Comparison of ENCODE assay signal across 8 cellular contexts in genomic region chr11:65576867-65577755, GRCh38. TPM values are rescaled to one million over a fixed set of nuclear protein-coding genes. Genes with fewer than 3 reads are reported as not detected.
DNase-seq lines count a peak whose midpoint lies in the region; FAIRE-seq and TF ChIP-seq lines count a peak whose summit lies in the region.

No MANE protein-coding gene starts in this region.

- peaks cover 2% of the 10 kb centered on the region for H3K4me1 ChIP-seq in endodermal cell (ENCODE audit: control insufficient read depth, insufficient read depth, low read length)
- H3K4me1 ChIP-seq in BE2C = no peaks in the 10 kb centered on the region

- no peak for FAIRE-seq in H54 (lab: Jason Lieb, UNC)

- peak; percentile 62 for TF ChIP-seq POLR2A in H54 (IDR thresholded peaks at IDR 0.05; ENCODE audit: low read depth, low read length)

- H3K4me3 Mint-ChIP-seq in endodermal cell = peak overlapping the region; percentile 97

- H3K9ac ChIP-seq in endodermal cell (ENCODE audit: extremely low read depth, low read length, poor library complexity, severe bottlenecking) = no peak overlapping the region

- H3K27me3 Mint-ChIP-seq in endodermal cell (ENCODE audit: insufficient read depth) = peaks cover 68% of the 10 kb centered on the region

- H3K36me3 ChIP-seq in endodermal cell (ENCODE audit: control insufficient read depth, insufficient read depth, low read length) (no peaks in the 10 kb centered on the region), BE2C (peaks cover 4% of the 10 kb centered on the region; the same call in 1 of the 2 replicates)

- no peaks in the 10 kb centered on the region for H3K9me3 Mint-ChIP-seq in endodermal cell

- peaks cover 4% of the 10 kb centered on the region for H3K36me3 Mint-ChIP-seq in endodermal cell (ENCODE audit: low read depth)

- 85 to 97% methylated on average over 5 to 18 of the region's 18 CpGs for WGBS in endodermal cell (ENCODE audit: insufficient coverage in 1 of 2, insufficient read length in 1 of 2), 2 experiments

- H3K4me1 Mint-ChIP-seq in endodermal cell = peaks cover 20% of the 10 kb centered on the region

- in situ Hi-C loops in ACHN (cut with HindIII; ENCODE audit: low pct_ligation_motif_present, low pct_unique_long_range_greater_than_20kb, low sequenced_read_pairs) = no loop called here

- H3K4me3 ChIP-seq in endodermal cell (ENCODE audit: low read length) (no peak overlapping the region), BE2C (ENCODE audit: low read depth, low read length) (no peak overlapping the region)

- DNase-seq in ACHN = peak; percentile 81
- peak; percentile 100 for DNase-seq in H54 (ENCODE audit: insufficient read length, low spot score)
- peak; percentile 87 for DNase-seq in SW480 (ENCODE audit: low spot score)
- DNase-seq in endodermal cell = no peak
- peak; percentile 98 for DNase-seq in myocyte (ENCODE audit: low read depth)
- no peak for DNase-seq in DMS114 treated with DMSO at 0.1 percent for 48 hours (lab: John Stamatoyannopoulos, UW; ENCODE audit: unreplicated experiment)
- no peak for DNase-seq in HuH-7.5 (ENCODE audit: low spot score)
- DNase-seq in BE2C = no peak

- peaks cover 31% of the 10 kb centered on the region for H3K27me3 ChIP-seq in endodermal cell (ENCODE audit: control insufficient read depth, insufficient read depth, low read length, poor library complexity, severe bottlenecking)
- no peaks in the 10 kb centered on the region for H3K27me3 ChIP-seq in BE2C

- no peak overlapping the region for H3K27ac ChIP-seq in endodermal cell (ENCODE audit: low read depth, low read length)

- H3K9me3 ChIP-seq in endodermal cell (ENCODE audit: control insufficient read depth, low read length) (no peaks in the 10 kb centered on the region), BE2C (no peaks in the 10 kb centered on the region)

- H3K27ac Mint-ChIP-seq in endodermal cell = no peak overlapping the region

- no peak for TF ChIP-seq CTCF in endodermal cell (conservative IDR thresholded peaks at IDR 0.05)
- no peak for TF ChIP-seq CTCF in BE2C (IDR thresholded peaks at IDR 0.05; ENCODE audit: low read depth, low read length)

RNA-seq across cellular contexts. Expression of gene EHBP1L1, which starts 1.3 kb away (rescaled TPM):
- total RNA-seq in endodermal cell = 1 to 10 TPM; 6.2 to 9.8 TPM
- polyA plus RNA-seq in endodermal cell (2013, experiment 1 of 2) = 7.1 TPM
- polyA plus RNA-seq in endodermal cell (2013, experiment 2 of 2) = 5.5 TPM
- 591 and 791 TPM in 2 replicates for total RNA-seq in myocyte
- 145 TPM for polyA plus RNA-seq in myocyte (2012)
- polyA plus RNA-seq in BE2C (2012; ENCODE audit: insufficient read depth, insufficient read length, low read depth) = 3.9 TPM

RNA-seq across cellular contexts. Expression of gene FAM89B, which starts 4.8 kb away (rescaled TPM):
- total RNA-seq in endodermal cell (10 to 100 TPM; 23.3 to 24.9 TPM), myocyte (91.7 and 116 TPM in 2 replicates)
- polyA plus RNA-seq in endodermal cell (2013, experiment 1 of 2) = 52.4 TPM
- 52.7 TPM for polyA plus RNA-seq in endodermal cell (2013, experiment 2 of 2)
- 62.1 TPM for polyA plus RNA-seq in myocyte (2012)
- 68.0 TPM for polyA plus RNA-seq in BE2C (2012; ENCODE audit: insufficient read depth, insufficient read length, low read depth)

RNA-seq across cellular contexts. Expression of gene ZNRD2, which starts 6.8 kb away (rescaled TPM):
- 10 to 100 TPM; 32.8 to 36.5 TPM for total RNA-seq in endodermal cell
- polyA plus RNA-seq in endodermal cell (2013, experiment 1 of 2) = 44.3 TPM
- polyA plus RNA-seq in endodermal cell (2013, experiment 2 of 2) = 45.3 TPM
- 41.4 and 42.4 TPM in 2 replicates for total RNA-seq in myocyte
- 73.1 TPM for polyA plus RNA-seq in myocyte (2012)
- polyA plus RNA-seq in BE2C (2012; ENCODE audit: insufficient read depth, insufficient read length, low read depth) = 321 TPM

RNA-seq across cellular contexts. Expression of gene KCNK7, which starts 18.5 kb away (rescaled TPM):
- total RNA-seq in endodermal cell (1 to 10 TPM in 1 of 2 donors, not detected in 1; 1.2 TPM), myocyte (not detected in 2 replicates)
- polyA plus RNA-seq in endodermal cell (2013, experiment 1 of 2) = not detected
- not detected for polyA plus RNA-seq in endodermal cell (2013, experiment 2 of 2)
- 1.1 TPM for polyA plus RNA-seq in myocyte (2012)
- 2.2 TPM for polyA plus RNA-seq in BE2C (2012; ENCODE audit: insufficient read depth, insufficient read length, low read depth)

RNA-seq across cellular contexts. Expression of gene LTBP3, which starts 19.0 kb away (rescaled TPM):
- total RNA-seq in endodermal cell = 10 to 100 TPM; 19.7 to 24.2 TPM
- polyA plus RNA-seq in endodermal cell (2013, experiment 1 of 2) = 23.3 TPM
- polyA plus RNA-seq in endodermal cell (2013, experiment 2 of 2) = 23.8 TPM
- total RNA-seq in myocyte = 26.4 and 27.5 TPM in 2 replicates
- 15.2 TPM for polyA plus RNA-seq in myocyte (2012)
- polyA plus RNA-seq in BE2C (2012; ENCODE audit: insufficient read depth, insufficient read length, low read depth) = 99.8 TPM

Comparison
In these comparisons a context has a peak if more than half of its experiments do, and no peak if none do; other contexts are left out.
1. DNase-seq: peak in ACHN (single experiment), H54 (single experiment), SW480 (single experiment) and myocyte (single experiment); none in endodermal cell (single experiment), DMS114 treated with DMSO at 0.1 percent for 48 hours (single experiment), HuH-7.5 (single experiment) and BE2C (single experiment).
2. RNA of gene EHBP1L1, which starts 1.3 kb away (total RNA-seq): 591 to 791 TPM in myocyte; 6.2 to 9.8 TPM in endodermal cell; every median in the first group is over 10 times any median in the second.